8 cellular contexts compared by ENCODE assay signal in the genomic region with DNA sequence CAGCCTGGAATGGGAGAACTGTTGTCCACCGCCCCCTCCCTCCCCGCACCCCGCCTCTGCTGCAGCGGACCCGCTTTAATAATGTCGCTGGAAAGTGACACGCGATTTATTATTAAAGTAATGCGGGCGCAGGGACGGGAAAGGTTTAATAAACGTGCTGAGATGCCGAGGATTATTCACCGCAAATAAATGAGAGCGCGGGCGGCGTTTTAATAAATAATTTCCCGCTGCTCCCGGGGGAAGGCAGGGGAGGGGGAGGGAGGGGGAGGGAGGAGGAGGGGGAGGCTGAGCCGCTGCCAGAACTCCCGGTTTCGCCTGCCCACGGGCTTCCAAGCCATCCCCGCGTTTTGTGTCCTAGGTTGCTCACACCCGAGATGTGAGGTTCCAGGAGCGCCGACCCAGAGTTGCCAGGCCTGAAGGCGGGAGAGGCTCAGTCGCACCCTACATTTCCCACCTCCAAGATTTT. TPM values are rescaled to one million over a fixed set of nuclear protein-coding genes. Genes with fewer than 3 reads are reported as not detected.
DNase-seq lines count a peak whose midpoint lies in the region; ATAC-seq and TF ChIP-seq lines count a peak whose summit lies in the region.

No MANE protein-coding gene starts in this region.

- no peaks in the 10 kb centered on the region for H3K36me3 ChIP-seq in iPS-18a (ENCODE audit: control insufficient read depth, low read depth, low read length)
- no peaks in the 10 kb centered on the region for H3K36me3 ChIP-seq in stomach smooth muscle (ENCODE audit: control insufficient read depth in 2 of 2, insufficient read depth in 2 of 2, low read length in 2 of 2)

- intact Hi-C loops in activated CD8-positive, alpha-beta T cell treated with anti-CD3 and anti-CD28 coated beads for 36 hours (cut with micrococcal nuclease) = no loop called here

- H3K9me3 ChIP-seq in iPS-18a (ENCODE audit: control insufficient read depth, low read depth, low read length) (no peaks in the 10 kb centered on the region), stomach smooth muscle (ENCODE audit: control insufficient read depth in 2 of 2, low read length in 2 of 2) (no peaks in the 10 kb centered on the region)

- H3K4me1 Mint-ChIP-seq in T-helper 1 cell treated with Interleukin-12 subunit alpha and Interleukin-12 subunit beta and Interleukin-4 antibody, amounts not matched to agents 30 μg/mL and 1 μg/mL, for 36 hours (ENCODE audit: low read depth) = peaks cover 8% of the 10 kb centered on the region
- peaks cover 25% of the 10 kb centered on the region for H3K4me1 Mint-ChIP-seq in activated CD8-positive, alpha-beta T cell treated with anti-CD3 and anti-CD28 coated beads for 36 hours (ENCODE audit: low read depth)

- CTCF ChIA-PET in activated CD8-positive, alpha-beta T cell treated with anti-CD3 and anti-CD28 coated beads for 36 hours (lab: Charles Lee) = interaction anchor here (0.7 to 23.2 kb wide), 15 partner anchors 9 to 536 kb away, joined by 3 to 655 read pairs (median 7); a partner anchor contains a TSS

- TF ChIP-seq CTCF in activated CD8-positive, alpha-beta T cell treated with anti-CD3 and anti-CD28 coated beads for 36 hours (IDR thresholded peaks at IDR 0.05) = no peak

- no peak overlapping the region for H3K27ac Mint-ChIP-seq in T-helper 1 cell treated with Interleukin-12 subunit alpha and Interleukin-12 subunit beta and Interleukin-4 antibody, amounts not matched to agents 30 μg/mL and 1 μg/mL, for 36 hours
- H3K27ac Mint-ChIP-seq in activated CD8-positive, alpha-beta T cell treated with anti-CD3 and anti-CD28 coated beads for 36 hours = no peak overlapping the region

- no peak overlapping the region for H3K9ac ChIP-seq in iPS-18a (ENCODE audit: low read length)
- peak overlapping the region in 1 of 2 donors; percentile 40 for H3K9ac ChIP-seq in stomach smooth muscle (ENCODE audit: low read length in 2 of 2)

- H3K4me1 ChIP-seq in iPS-18a (ENCODE audit: control insufficient read depth, low read depth, low read length) (peaks cover 17% of the 10 kb centered on the region), stomach smooth muscle (ENCODE audit: control insufficient read depth, insufficient read depth, low read length) (peaks cover 47% of the 10 kb centered on the region)

- peaks cover 53% of the 10 kb centered on the region for H3K27me3 Mint-ChIP-seq in T-helper 1 cell treated with Interleukin-12 subunit alpha and Interleukin-12 subunit beta and Interleukin-4 antibody, amounts not matched to agents 30 μg/mL and 1 μg/mL, for 36 hours (ENCODE audit: low read depth)
- H3K27me3 Mint-ChIP-seq in activated CD8-positive, alpha-beta T cell treated with anti-CD3 and anti-CD28 coated beads for 36 hours = peaks cover 47% of the 10 kb centered on the region

- peak overlapping the region; percentile 83 for H3K4me3 Mint-ChIP-seq in T-helper 1 cell treated with Interleukin-12 subunit alpha and Interleukin-12 subunit beta and Interleukin-4 antibody, amounts not matched to agents 30 μg/mL and 1 μg/mL, for 36 hours
- H3K4me3 Mint-ChIP-seq in activated CD8-positive, alpha-beta T cell treated with anti-CD3 and anti-CD28 coated beads for 36 hours = peak overlapping the region; percentile 74

- no peaks in the 10 kb centered on the region for H3K9me3 Mint-ChIP-seq in T-helper 1 cell treated with Interleukin-12 subunit alpha and Interleukin-12 subunit beta and Interleukin-4 antibody, amounts not matched to agents 30 μg/mL and 1 μg/mL, for 36 hours
- no peaks in the 10 kb centered on the region for H3K9me3 Mint-ChIP-seq in activated CD8-positive, alpha-beta T cell treated with anti-CD3 and anti-CD28 coated beads for 36 hours

- ATAC-seq in activated CD8-positive, alpha-beta T cell treated with anti-CD3 and anti-CD28 coated beads for 36 hours = no peak
- ATAC-seq in HG02610 (IDR thresholded peaks at IDR 0.05; ENCODE audit: unreplicated experiment) (no peak), HG03521 (IDR thresholded peaks at IDR 0.05; ENCODE audit: unreplicated experiment) (no peak)

- DNase-seq in T-helper 1 cell (no peak), ACHN (no peak)
- no peak for DNase-seq in activated CD8-positive, alpha-beta T cell treated with anti-CD3 and anti-CD28 coated beads for 36 hours

- H3K27me3 ChIP-seq in iPS-18a (ENCODE audit: control insufficient read depth, insufficient read depth, low read length) (peaks cover 78% of the 10 kb centered on the region), stomach smooth muscle (ENCODE audit: control insufficient read depth in 1 of 2, insufficient read depth in 2 of 2, low read length in 2 of 2) (peaks cover 46 to 57% of the 10 kb centered on the region in 2 donors)

- in situ Hi-C loops in ACHN (cut with HindIII; ENCODE audit: low pct_ligation_motif_present, low pct_unique_long_range_greater_than_20kb, low sequenced_read_pairs) = no loop called here

- POLR2A ChIA-PET in activated CD8-positive, alpha-beta T cell treated with anti-CD3 and anti-CD28 coated beads for 36 hours (lab: Charles Lee) = interaction anchor here (1.0 to 1.3 kb wide), 2 partner anchors 20 to 24 kb away, joined by 3 to 4 read pairs; no protein-coding TSS in a partner anchor

- no peaks in the 10 kb centered on the region for H3K36me3 Mint-ChIP-seq in T-helper 1 cell treated with Interleukin-12 subunit alpha and Interleukin-12 subunit beta and Interleukin-4 antibody, amounts not matched to agents 30 μg/mL and 1 μg/mL, for 36 hours (ENCODE audit: low read depth)
- no peaks in the 10 kb centered on the region for H3K36me3 Mint-ChIP-seq in activated CD8-positive, alpha-beta T cell treated with anti-CD3 and anti-CD28 coated beads for 36 hours (ENCODE audit: low read depth)

- H3K4me3 ChIP-seq in iPS-18a (ENCODE audit: low read length) = peak overlapping the region; percentile 75
- H3K4me3 ChIP-seq in stomach smooth muscle (ENCODE audit: low read length in 2 of 2) = peak overlapping the region; percentile 65 to 80

- H3K27ac ChIP-seq in iPS-18a (ENCODE audit: low read length) (no peak overlapping the region), stomach smooth muscle (ENCODE audit: low read length) (no peak overlapping the region)

RNA-seq across cellular contexts. Expression of a gene that starts 5.1 kb away (rescaled TPM):
- under 1 TPM; 0.72 to 0.90 TPM for total RNA-seq in activated CD8-positive, alpha-beta T cell treated with anti-CD3 and anti-CD28 coated beads for 36 hours

RNA-seq across cellular contexts. Expression of a gene that starts 35.9 kb away (rescaled TPM):
- 10 to 100 TPM; 28.8 to 29.6 TPM for total RNA-seq in activated CD8-positive, alpha-beta T cell treated with anti-CD3 and anti-CD28 coated beads for 36 hours

RNA-seq across cellular contexts. Expression of a gene that starts 36.0 kb away (rescaled TPM):
- under 1 TPM; 0.25 to 0.65 TPM for total RNA-seq in activated CD8-positive, alpha-beta T cell treated with anti-CD3 and anti-CD28 coated beads for 36 hours
